Comparison of ENCODE assay signal across 23 cellular contexts in the genomic region with DNA sequence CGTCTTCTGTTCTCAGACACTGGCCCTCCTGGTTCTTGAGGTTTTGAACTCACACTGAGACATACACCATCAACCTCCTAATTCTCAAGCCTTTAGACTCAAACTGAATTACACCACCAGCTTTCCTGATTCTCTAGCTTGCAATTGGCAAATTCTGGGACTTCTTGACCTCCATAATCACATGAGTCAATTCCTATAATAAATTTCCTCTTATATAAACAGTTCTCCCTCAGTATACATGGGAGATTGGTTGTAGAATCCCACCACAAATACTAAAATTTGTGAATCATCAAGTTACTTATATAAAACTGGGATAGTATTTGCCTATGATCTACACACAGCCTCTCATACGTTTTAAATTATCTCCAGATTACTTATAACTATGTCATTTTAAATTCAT.
DNase-seq lines count a peak whose midpoint lies in the region; ATAC-seq, FAIRE-seq and TF ChIP-seq lines count a peak whose summit lies in the region.
"Had no signal": no experiment of that assay in that cellular context is flagged by ENCODE, and none has a peak within 500 bp of the region (broad histone marks: within the 10 kb centered on the region; RNA-seq: fewer than 3 reads in every experiment).

No MANE protein-coding gene starts in this region.

- no peak overlapping the region for H3K4ac ChIP-seq in H1 (replicated peaks; ENCODE audit: insufficient read length, low read depth, low read length)
- H3K4ac ChIP-seq in neuronal stem cell (ENCODE audit: low read length): no peak overlapping the region

- no peaks in the 10 kb centered on the region for H3K79me1 ChIP-seq in H1 (ENCODE audit: low read depth, low read length)
- no peaks in the 10 kb centered on the region for H3K79me1 ChIP-seq in neuronal stem cell (ENCODE audit: low read depth, low read length)

- H2AFZ ChIP-seq in PC-3 (ENCODE audit: low read length) (no peak overlapping the region), H1 (ENCODE audit: low read length) (peak overlapping the region; percentile 94; the same call in 1 of the 2 replicates), neuronal stem cell (ENCODE audit: low read length) (peak overlapping the region; percentile 29)
- H2AFZ ChIP-seq: GM23338 had no signal

- BruUV-seq in PC-3 (replicated peaks; lab: Mats Ljungman, UMichigan): no TSS peak

- H3K18ac ChIP-seq in H1 (ENCODE audit: extremely low read depth, low read length) (no peak overlapping the region), neuronal stem cell (ENCODE audit: low read length) (no peak overlapping the region)

- no peak overlapping the region for H3K56ac ChIP-seq in H1 (replicated peaks; ENCODE audit: insufficient read length, low read depth, low read length)

- peak; percentile 54; the same call in 1 of the 2 replicates for ATAC-seq in PC-3
- ATAC-seq: CD8-positive, alpha-beta T cell; GM23338 had no signal

- no peak overlapping the region for H2BK5ac ChIP-seq in H1 (ENCODE audit: low read depth, low read length)
- H2BK5ac ChIP-seq in neuronal stem cell (ENCODE audit: low read length): no peak overlapping the region

- TF ChIP-seq RAD21 in H1 (IDR thresholded peaks at IDR 0.05 in 1 of 2, conservative IDR thresholded peaks at IDR 0.05 in 1 of 2; ENCODE audit: low read depth in 2 of 2, low read length in 2 of 2): no peak

- H3K9ac ChIP-seq in PC-3 (ENCODE audit: low read length) (no peak overlapping the region), H1 (replicated peaks in 1 of 4; ENCODE audit: extremely low read depth in 1 of 4, low read depth in 3 of 4, low read length in 3 of 4) (no peak overlapping the region), neuronal stem cell (ENCODE audit: low read depth, low read length, poor library complexity) (no peak overlapping the region)
- H3K9ac ChIP-seq: BLaER1 had no signal

- H4K91ac ChIP-seq in H1 (replicated peaks; ENCODE audit: insufficient read length, low read length) (no peak overlapping the region), neuronal stem cell (ENCODE audit: low read depth, low read length, poor library complexity) (no peak overlapping the region)

- no peak overlapping the region for H2BK20ac ChIP-seq in H1 (ENCODE audit: low read length)

- H2BK120ac ChIP-seq in H1 (replicated peaks; ENCODE audit: low read depth, low read length) (no peak overlapping the region), neuronal stem cell (ENCODE audit: low read depth, low read length) (no peak overlapping the region)

- no peak overlapping the region for H3K4me3 ChIP-seq in PC-3 (ENCODE audit: low read length)
- H3K4me3 ChIP-seq in H1 (ENCODE audit: extremely low read depth in 1 of 4, insufficient read depth in 2 of 4, low read depth in 3 of 4, low read length in 4 of 4): no peak overlapping the region
- no peak overlapping the region for H3K4me3 ChIP-seq in neuronal stem cell (ENCODE audit: low read length in 2 of 2)
- H3K4me3 ChIP-seq: BLaER1, GM23338, HAP-1 had no signal

- no peak overlapping the region for H4K5ac ChIP-seq in H1 (ENCODE audit: insufficient read length, low read depth, low read length)

- POLR2A ChIA-PET in PC-3 (lab: Charles Lee; ENCODE audit: unreplicated experiment): no interaction called here
- POLR2A ChIA-PET in H1 (lab: Charles Lee; ENCODE audit: partially characterized antibody): no interaction called here

- no peaks in the 10 kb centered on the region for H3K27me3 ChIP-seq in PC-3 (ENCODE audit: low read length)
- no peaks in the 10 kb centered on the region for H3K27me3 ChIP-seq in H1 (replicated peaks in 1 of 4; ENCODE audit: control insufficient read depth in 3 of 4, extremely low read depth in 1 of 4, insufficient read depth in 3 of 4, low read length in 3 of 4)
- H3K27me3 ChIP-seq in neuronal stem cell (ENCODE audit: control insufficient read depth in 3 of 3, insufficient read depth in 3 of 3, low read depth in 1 of 3, low read length in 3 of 3): no peaks in the 10 kb centered on the region
- H3K27me3 ChIP-seq: BLaER1 had no signal

- in situ Hi-C loops in GM13977 (cut with MboI; ENCODE audit: low pct_unique_long_range_greater_than_20kb, low sequenced_read_pairs, unreplicated experiment): no loop called here

- no peak for TF ChIP-seq POLR2A in H1 (IDR thresholded peaks at IDR 0.05; ENCODE audit: control extremely low read depth in 1 of 2, low read depth in 2 of 2, low read length in 2 of 2)

- TF ChIP-seq CTCF in PC-3 (conservative IDR thresholded peaks at IDR 0.05; ENCODE audit: low read depth, low read length) (no peak), H1 (IDR thresholded peaks at IDR 0.05; ENCODE audit: control extremely low read depth in 1 of 3, insufficient read depth in 1 of 3, low read depth in 1 of 3, low read length in 3 of 3) (no peak), GM13977 (IDR thresholded peaks at IDR 0.05; ENCODE audit: extremely low read depth, insufficient read depth, missing control alignments) (no peak)

- no peaks in the 10 kb centered on the region for H3F3A ChIP-seq in PC-3 (ENCODE audit: low read length, unreplicated experiment)

- H4K20me1 ChIP-seq in PC-3 (ENCODE audit: low read length): no peaks in the 10 kb centered on the region
- H4K20me1 ChIP-seq in H1 (replicated peaks in 1 of 2; ENCODE audit: control insufficient read depth in 1 of 2, insufficient read depth in 2 of 2, low read length in 2 of 2): no peaks in the 10 kb centered on the region
- H4K20me1 ChIP-seq: BLaER1 had no signal

- H3K36me3 ChIP-seq in PC-3 (ENCODE audit: low read depth, low read length): no peaks in the 10 kb centered on the region
- no peaks in the 10 kb centered on the region for H3K36me3 ChIP-seq in H1 (ENCODE audit: control insufficient read depth in 2 of 4, insufficient read depth in 4 of 4, low read length in 3 of 4)
- H3K36me3 ChIP-seq in neuronal stem cell (replicated peaks in 1 of 2; ENCODE audit: control insufficient read depth in 2 of 2, insufficient read depth in 2 of 2, low read length in 2 of 2): no peaks in the 10 kb centered on the region
- H3K36me3 ChIP-seq: BLaER1, HAP-1 had no signal

- H3K14ac ChIP-seq in H1 (ENCODE audit: insufficient read length) (no peak overlapping the region), neuronal stem cell (ENCODE audit: low read length) (no peak overlapping the region)

- H3K27ac ChIP-seq in PC-3 (ENCODE audit: low read length) (0 out of 2 replicates have a peak overlapping the region, but pooled peaks have one; percentile 6), H1 (ENCODE audit: low read depth, low read length) (no peak overlapping the region), neuronal stem cell (replicated peaks; ENCODE audit: low read length) (no peak overlapping the region)
- H3K27ac ChIP-seq: 22Rv1, BLaER1, C4-2B had no signal

- H2BK12ac ChIP-seq in H1 (ENCODE audit: low read depth, low read length): no peak overlapping the region
- H2BK12ac ChIP-seq in neuronal stem cell (ENCODE audit: low read length): no peak overlapping the region

- no peaks in the 10 kb centered on the region for H3K9me3 ChIP-seq in PC-3 (ENCODE audit: low read length)
- H3K9me3 ChIP-seq in H1 (ENCODE audit: insufficient read depth in 2 of 2, low read depth in 1 of 2, low read length in 1 of 2): no peaks in the 10 kb centered on the region
- peaks cover 0 to 3% of the 10 kb centered on the region in 2 donors for H3K9me3 ChIP-seq in neuronal stem cell (replicated peaks in 1 of 2; ENCODE audit: control insufficient read depth in 2 of 2, insufficient read depth in 1 of 2, low read depth in 1 of 2, low read length in 2 of 2)
- H3K9me3 ChIP-seq: Caco-2, HAP-1 had no signal

- intact Hi-C loops in PC-3 (cut with micrococcal nuclease): no loop called here

- CTCF ChIA-PET in PC-3 (lab: Charles Lee) (no interaction called here), H1 (lab: Charles Lee; ENCODE audit: partially characterized antibody) (interaction anchor here (1.3 to 3.3 kb wide), 2 partner anchors 7 to 149 kb away, joined by 3 to 11 read pairs; no protein-coding TSS in a partner anchor)

- H2AK5ac ChIP-seq in H1 (ENCODE audit: low read depth, low read length): no peak overlapping the region
- H2AK5ac ChIP-seq in neuronal stem cell (ENCODE audit: low read depth, low read length): no peak overlapping the region

- WGBS in H1 (ENCODE audit: extremely low coverage in 1 of 2, insufficient coverage in 1 of 2, insufficient read length in 1 of 2, insufficient replicate concordance in 2 of 2, low coverage in 1 of 2, low lambda C conversion rate in 2 of 2, missing lambda C conversion rate in 1 of 2), 2 experiments: 87% methylated on average over 2 of the region's 2 CpGs; no CpG with 5 or more reads in 1 of the 2 experiments
- no CpG with 5 or more reads among the region's 2 CpGs for WGBS in neuronal stem cell (ENCODE audit: extremely low coverage in 2 of 2, insufficient read length in 2 of 2, insufficient replicate concordance in 1 of 2), 2 donors

- peak; percentile 45 for FAIRE-seq in H1 (lab: Jason Lieb, UNC)
- FAIRE-seq: A204.1, GM12891, GM19239, H54 had no signal

- H4K8ac ChIP-seq in H1 (ENCODE audit: extremely low read depth, insufficient read depth, low read length) (no peak overlapping the region), neuronal stem cell (ENCODE audit: low read depth, low read length) (no peak overlapping the region)

- no peak overlapping the region for H3K23ac ChIP-seq in H1 (ENCODE audit: insufficient read length)
- no peak overlapping the region for H3K23ac ChIP-seq in neuronal stem cell (ENCODE audit: low read depth, low read length, poor library complexity)

- no peaks in the 10 kb centered on the region for H3K23me2 ChIP-seq in H1 (ENCODE audit: low read depth, low read length)

- H3K79me2 ChIP-seq in PC-3 (ENCODE audit: low read length): no peaks in the 10 kb centered on the region
- no peaks in the 10 kb centered on the region for H3K79me2 ChIP-seq in H1 (ENCODE audit: control insufficient read depth in 1 of 2, insufficient read depth in 2 of 2, low read length in 2 of 2)

- no peak overlapping the region for H3K4me2 ChIP-seq in PC-3 (ENCODE audit: low read length)
- 0 out of 4 replicates have a peak overlapping the region, but pooled peaks of 1 of the 2 experiments have one; percentile 21 for H3K4me2 ChIP-seq in H1 (ENCODE audit: insufficient read depth in 1 of 2, low read depth in 2 of 2, low read length in 2 of 2)
- H3K4me2 ChIP-seq in neuronal stem cell (ENCODE audit: insufficient read depth, low read length, poor library complexity, severe bottlenecking): no peak overlapping the region
- H3K4me2 ChIP-seq: BLaER1, GM23338 had no signal

- H2BK15ac ChIP-seq in H1 (ENCODE audit: low read length): no peak overlapping the region
- H2BK15ac ChIP-seq in neuronal stem cell (ENCODE audit: low read length): no peak overlapping the region

- no peaks in the 10 kb centered on the region for H3K9me2 ChIP-seq in PC-3 (replicated peaks; ENCODE audit: low read length)

- H3K4me1 ChIP-seq in PC-3 (ENCODE audit: insufficient read depth, low read length) (no peaks in the 10 kb centered on the region), H1 (replicated peaks in 1 of 4; ENCODE audit: control insufficient read depth in 3 of 4, insufficient read depth in 4 of 4, low read length in 3 of 4) (no peaks in the 10 kb centered on the region), neuronal stem cell (ENCODE audit: control insufficient read depth in 2 of 2, insufficient read depth in 1 of 2, low read depth in 1 of 2, low read length in 2 of 2) (no peaks in the 10 kb centered on the region)
- H3K4me1 ChIP-seq: BLaER1, Caco-2, HAP-1 had no signal

- no peak for TF ChIP-seq EP300 in H1 (IDR thresholded peaks at IDR 0.05; ENCODE audit: borderline replicate concordance in 1 of 2, low read depth in 2 of 2, low read length in 2 of 2)

- DNase-seq in EH (ENCODE audit: low read depth): peak; percentile 24
- peak; percentile 17 for DNase-seq in PC-3
- DNase-seq in H1 (ENCODE audit: low read depth in 1 of 2, low spot score in 2 of 2): no peak
- no peak for DNase-seq in neuronal stem cell (ENCODE audit: low spot score)
- no peak for DNase-seq in activated effector memory CD4-positive, alpha-beta T cell treated with anti-CD3 and anti-CD28 coated beads, Interleukin-2, amount 50 U/mL, for 16 hours
- no peak for DNase-seq in GM13977 (ENCODE audit: low spot score)
- no peak for DNase-seq in cerebellum (ENCODE audit: low spot score)
- DNase-seq: Caco-2; CD4-positive, CD25-positive, alpha-beta regulatory T cell; CD8-positive, alpha-beta T cell; DMS153; DND-41; GF-D8; HFFc6 had no signal

Comparison
In these comparisons a context has a peak if more than half of its experiments do, and no peak if none do; other contexts are left out.
1. DNase-seq: peak in EH (single experiment) and PC-3 (single experiment); none in H1 (0 of 2), neuronal stem cell (single experiment), activated effector memory CD4-positive, alpha-beta T cell treated with anti-CD3 and anti-CD28 coated beads, Interleukin-2, amount 50 U/mL, for 16 hours (single experiment), GM13977 (single experiment) and cerebellum (single experiment).